Comparison of ENCODE assay signal across 8 cellular contexts in genomic region chr5:173055983-173056782, GRCh38. TPM values are rescaled to one million over a fixed set of nuclear protein-coding genes. Genes with fewer than 3 reads are reported as not detected.
DNase-seq lines count a peak whose midpoint lies in the region; ATAC-seq and TF ChIP-seq lines count a peak whose summit lies in the region.

TSS of gene CREBRF (plus strand) at chr5:173056352. CDS start at chr5:173080776, 24,424 bp downstream.

- peaks cover 22 to 28% of the 10 kb centered on the region in 2 donors for H3K4me1 ChIP-seq in naive thymus-derived CD4-positive, alpha-beta T cell (ENCODE audit: control insufficient read depth in 2 of 2, insufficient read depth in 2 of 2, low read length in 2 of 2)

- TF ChIP-seq CTCF in LNCaP clone FGC (IDR thresholded peaks at IDR 0.05; ENCODE audit: control insufficient read depth, extremely low read depth, insufficient read depth): no peak

- H3K27me3 Mint-ChIP-seq in naive thymus-derived CD4-positive, alpha-beta T cell: peaks cover 0 to 7% (median 0%) of the 10 kb centered on the region in 5 donors
- no peaks in the 10 kb centered on the region for H3K27me3 Mint-ChIP-seq in stimulated activated memory B cell treated with anti-CD40 and anti-IgM and Interleukin-4, amounts not matched to agents 10 μg/mL and 1 μg/mL and 100 μg/mL, for 72 hours

- peak within 1 kb of the TSS; percentile 90 to 98 (median 94) for H3K27ac Mint-ChIP-seq in naive thymus-derived CD4-positive, alpha-beta T cell
- peak within 1 kb of the TSS; percentile 90 for H3K27ac Mint-ChIP-seq in stimulated activated memory B cell treated with anti-CD40 and anti-IgM and Interleukin-4, amounts not matched to agents 10 μg/mL and 1 μg/mL and 100 μg/mL, for 72 hours

- peak within 1 kb of the TSS; percentile 91 to 99 (median 94) for H3K4me3 Mint-ChIP-seq in naive thymus-derived CD4-positive, alpha-beta T cell
- H3K4me3 Mint-ChIP-seq in stimulated activated memory B cell treated with anti-CD40 and anti-IgM and Interleukin-4, amounts not matched to agents 10 μg/mL and 1 μg/mL and 100 μg/mL, for 72 hours: peak within 1 kb of the TSS; percentile 88

- peak; percentile 79 for ATAC-seq in naive thymus-derived CD4-positive, alpha-beta T cell
- ATAC-seq in stimulated activated memory B cell treated with anti-CD40 and anti-IgM and Interleukin-4, amounts not matched to agents 10 μg/mL and 1 μg/mL and 100 μg/mL, for 72 hours: peak; percentile 89

- peaks cover 22 to 65% (median 54%) of the 10 kb centered on the region in 7 donors for H3K4me1 Mint-ChIP-seq in naive thymus-derived CD4-positive, alpha-beta T cell
- H3K4me1 Mint-ChIP-seq in stimulated activated memory B cell treated with anti-CD40 and anti-IgM and Interleukin-4, amounts not matched to agents 10 μg/mL and 1 μg/mL and 100 μg/mL, for 72 hours: peaks cover 40% of the 10 kb centered on the region

- peaks cover 0 to 3% (median 0%) of the 10 kb centered on the region in 5 donors for H3K36me3 Mint-ChIP-seq in naive thymus-derived CD4-positive, alpha-beta T cell
- no peaks in the 10 kb centered on the region for H3K36me3 Mint-ChIP-seq in stimulated activated memory B cell treated with anti-CD40 and anti-IgM and Interleukin-4, amounts not matched to agents 10 μg/mL and 1 μg/mL and 100 μg/mL, for 72 hours

- H3K9me3 ChIP-seq in naive thymus-derived CD4-positive, alpha-beta T cell (ENCODE audit: control insufficient read depth in 2 of 3, low read length in 3 of 3): no peaks in the 10 kb centered on the region

- no peaks in the 10 kb centered on the region for H3K9me3 Mint-ChIP-seq in naive thymus-derived CD4-positive, alpha-beta T cell
- no peaks in the 10 kb centered on the region for H3K9me3 Mint-ChIP-seq in stimulated activated memory B cell treated with anti-CD40 and anti-IgM and Interleukin-4, amounts not matched to agents 10 μg/mL and 1 μg/mL and 100 μg/mL, for 72 hours

- POLR2A ChIA-PET in naive thymus-derived CD4-positive, alpha-beta T cell (lab: Charles Lee): interaction anchor here (0.6 to 2.6 kb wide), 15 partner anchors 9 to 1049 kb away, joined by 3 to 42 read pairs (median 6); partner anchors contain the start of genes ATP6V0E1 and BNIP1

- intact Hi-C loops in naive thymus-derived CD4-positive, alpha-beta T cell (cut with micrococcal nuclease): loop anchor here (1.0 to 10.0 kb wide), 13 partner anchors 21 to 1669 kb away; partner anchors contain the start of genes BNIP1 (in 2 of the 2), NPM1 (in 2 of the 2), ERGIC1 (in 1 of the 2) and FBXW11 (in 1 of the 2)

- peak; percentile 97 for DNase-seq in EL
- DNase-seq in H4 (ENCODE audit: low spot score): peak; percentile 92
- DNase-seq in LNCaP clone FGC (ENCODE audit: low read depth): peak; percentile 85
- DNase-seq in RPMI8226: peak; percentile 97
- peak; percentile 98 to 99 for DNase-seq in activated T-helper 1 cell treated with anti-CD3 and anti-CD28 coated beads, Interleukin-2, amount 50 U/mL, for 16 hours (ENCODE audit: low read depth in 1 of 2, low spot score in 1 of 2)
- peak; percentile 96 for DNase-seq in fibroblast of gingiva (ENCODE audit: low read depth)
- peak; percentile 97 to 99 (median 99) for DNase-seq in naive thymus-derived CD4-positive, alpha-beta T cell

- peak within 1 kb of the TSS; percentile 82 for H3K4me3 ChIP-seq in LNCaP clone FGC (ENCODE audit: low read depth, low read length)
- H3K4me3 ChIP-seq in naive thymus-derived CD4-positive, alpha-beta T cell (ENCODE audit: low read length): peak within 1 kb of the TSS; percentile 96

- peaks cover 0 to 5% of the 10 kb centered on the region in 2 donors for H3K27me3 ChIP-seq in naive thymus-derived CD4-positive, alpha-beta T cell (ENCODE audit: control insufficient read depth in 2 of 2, insufficient read depth in 2 of 2, low read length in 2 of 2)

- CTCF ChIA-PET in naive thymus-derived CD4-positive, alpha-beta T cell (lab: Charles Lee): interaction anchor here (0.7 kb wide), 1 partner anchor 21 kb away, joined by 4 read pairs; no protein-coding TSS in a partner anchor

- H3K36me3 ChIP-seq in naive thymus-derived CD4-positive, alpha-beta T cell (ENCODE audit: control insufficient read depth in 2 of 3, insufficient read depth in 3 of 3, low read length in 3 of 3): peaks cover 0 to 6% (median 0%) of the 10 kb centered on the region in 3 experiments

- H3K27ac ChIP-seq in naive thymus-derived CD4-positive, alpha-beta T cell (ENCODE audit: low read depth, low read length): peak within 1 kb of the TSS; percentile 97

RNA-seq across cellular contexts. Expression of gene CREBRF, which starts in this region (rescaled TPM):
- total RNA-seq in H4 (2014; rRNA removed; shearing (Covaris generic)): 4.4 and 7.2 TPM in 2 replicates
- total RNA-seq in naive thymus-derived CD4-positive, alpha-beta T cell: 100 to 1,000 TPM in 4 of 5 experiments, 10 to 100 TPM in 1; 18.9 to 105 (median 102) TPM
- 10 to 100 TPM; 61.7 to 67.5 TPM for polyA plus RNA-seq in naive thymus-derived CD4-positive, alpha-beta T cell

Comparison
In these comparisons a context has a peak if more than half of its experiments do, and no peak if none do; other contexts are left out.
1. Peak in every context shown above with its lines: DNase-seq, ATAC-seq, H3K4me3 ChIP-seq and H3K27ac ChIP-seq.